ENCODE assay signal across 1 cellular context in the genomic region with DNA sequence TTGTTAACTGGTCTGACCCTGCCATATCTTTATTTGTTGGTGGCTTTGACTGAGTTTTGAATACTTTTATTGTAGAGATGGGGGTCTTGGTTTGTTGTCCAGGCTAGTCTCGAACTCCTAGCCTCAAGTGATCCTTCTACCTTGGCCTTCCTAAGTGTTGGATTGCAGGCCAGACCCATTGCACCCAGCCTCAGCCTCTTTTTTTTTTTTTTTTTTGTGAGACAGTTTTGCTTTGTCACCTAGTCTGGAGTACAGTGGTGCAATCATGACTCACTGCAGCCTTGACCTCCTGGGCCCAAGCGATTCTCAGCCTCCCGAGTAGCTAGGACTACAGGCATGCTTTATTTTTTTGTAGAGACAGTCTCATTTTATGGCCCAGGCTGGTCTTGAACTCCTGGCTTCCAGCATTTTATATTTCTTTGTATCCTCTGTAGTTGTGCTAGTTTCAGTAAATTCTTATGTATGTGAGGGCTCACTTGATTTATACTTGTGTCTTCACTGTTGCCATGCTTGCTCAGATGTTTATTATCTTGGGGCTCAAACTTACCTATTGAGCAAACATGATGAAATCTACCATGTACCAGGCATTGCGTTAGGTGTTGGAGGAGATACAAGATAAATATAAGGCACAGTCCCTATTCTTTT.
TF ChIP-seq lines count a peak whose summit lies in the region.

No MANE protein-coding gene starts in this region.

TF ChIP-seq in K562, 482 proteins besides CTCF, POLR2A, EP300 and RAD21 (continued from another document and continues in another):
- TF ChIP-seq, protein P1, sequence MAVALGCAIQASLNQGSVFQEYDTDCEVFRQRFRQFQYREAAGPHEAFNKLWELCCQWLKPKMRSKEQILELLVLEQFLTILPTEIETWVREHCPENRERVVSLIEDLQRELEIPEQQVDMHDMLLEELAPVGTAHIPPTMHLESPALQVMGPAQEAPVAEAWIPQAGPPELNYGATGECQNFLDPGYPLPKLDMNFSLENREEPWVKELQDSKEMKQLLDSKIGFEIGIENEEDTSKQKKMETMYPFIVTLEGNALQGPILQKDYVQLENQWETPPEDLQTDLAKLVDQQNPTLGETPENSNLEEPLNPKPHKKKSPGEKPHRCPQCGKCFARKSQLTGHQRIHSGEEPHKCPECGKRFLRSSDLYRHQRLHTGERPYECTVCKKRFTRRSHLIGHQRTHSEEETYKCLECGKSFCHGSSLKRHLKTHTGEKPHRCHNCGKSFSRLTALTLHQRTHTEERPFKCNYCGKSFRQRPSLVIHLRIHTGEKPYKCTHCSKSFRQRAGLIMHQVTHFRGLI (CRISPR knock-in tag; IDR thresholded peaks at IDR 0.05) = no peak
- TF ChIP-seq HMGN3 (IDR thresholded peaks at IDR 0.05; ENCODE audit: borderline replicate concordance, extremely low read depth, insufficient read length, low read depth, low read length) = no peak
- TF ChIP-seq, protein P2, sequence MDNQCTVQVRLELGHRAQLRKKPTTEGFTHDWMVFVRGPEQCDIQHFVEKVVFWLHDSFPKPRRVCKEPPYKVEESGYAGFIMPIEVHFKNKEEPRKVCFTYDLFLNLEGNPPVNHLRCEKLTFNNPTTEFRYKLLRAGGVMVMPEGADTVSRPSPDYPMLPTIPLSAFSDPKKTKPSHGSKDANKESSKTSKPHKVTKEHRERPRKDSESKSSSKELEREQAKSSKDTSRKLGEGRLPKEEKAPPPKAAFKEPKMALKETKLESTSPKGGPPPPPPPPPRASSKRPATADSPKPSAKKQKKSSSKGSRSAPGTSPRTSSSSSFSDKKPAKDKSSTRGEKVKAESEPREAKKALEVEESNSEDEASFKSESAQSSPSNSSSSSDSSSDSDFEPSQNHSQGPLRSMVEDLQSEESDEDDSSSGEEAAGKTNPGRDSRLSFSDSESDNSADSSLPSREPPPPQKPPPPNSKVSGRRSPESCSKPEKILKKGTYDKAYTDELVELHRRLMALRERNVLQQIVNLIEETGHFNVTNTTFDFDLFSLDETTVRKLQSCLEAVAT (IDR thresholded peaks at IDR 0.05) = no peak
- TF ChIP-seq L3MBTL2 (IDR thresholded peaks at IDR 0.05) = peak; percentile 64
- no peak for TF ChIP-seq BRD4 (IDR thresholded peaks at IDR 0.05)
- TF ChIP-seq, protein P3, sequence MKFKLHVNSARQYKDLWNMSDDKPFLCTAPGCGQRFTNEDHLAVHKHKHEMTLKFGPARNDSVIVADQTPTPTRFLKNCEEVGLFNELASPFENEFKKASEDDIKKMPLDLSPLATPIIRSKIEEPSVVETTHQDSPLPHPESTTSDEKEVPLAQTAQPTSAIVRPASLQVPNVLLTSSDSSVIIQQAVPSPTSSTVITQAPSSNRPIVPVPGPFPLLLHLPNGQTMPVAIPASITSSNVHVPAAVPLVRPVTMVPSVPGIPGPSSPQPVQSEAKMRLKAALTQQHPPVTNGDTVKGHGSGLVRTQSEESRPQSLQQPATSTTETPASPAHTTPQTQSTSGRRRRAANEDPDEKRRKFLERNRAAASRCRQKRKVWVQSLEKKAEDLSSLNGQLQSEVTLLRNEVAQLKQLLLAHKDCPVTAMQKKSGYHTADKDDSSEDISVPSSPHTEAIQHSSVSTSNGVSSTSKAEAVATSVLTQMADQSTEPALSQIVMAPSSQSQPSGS (CRISPR knock-in tag; IDR thresholded peaks at IDR 0.05) = no peak
- TF ChIP-seq POU5F1 (IDR thresholded peaks at IDR 0.05; ENCODE audit: borderline replicate concordance, low read depth, low read length, partially characterized antibody) = no peak
- no peak for TF ChIP-seq ZNF445 (CRISPR knock-in tag; IDR thresholded peaks at IDR 0.05; ENCODE audit: low read depth)
- no peak for TF ChIP-seq RFX5 (IDR thresholded peaks at IDR 0.05; ENCODE audit: low read depth, low read length)
- TF ChIP-seq, protein P4, sequence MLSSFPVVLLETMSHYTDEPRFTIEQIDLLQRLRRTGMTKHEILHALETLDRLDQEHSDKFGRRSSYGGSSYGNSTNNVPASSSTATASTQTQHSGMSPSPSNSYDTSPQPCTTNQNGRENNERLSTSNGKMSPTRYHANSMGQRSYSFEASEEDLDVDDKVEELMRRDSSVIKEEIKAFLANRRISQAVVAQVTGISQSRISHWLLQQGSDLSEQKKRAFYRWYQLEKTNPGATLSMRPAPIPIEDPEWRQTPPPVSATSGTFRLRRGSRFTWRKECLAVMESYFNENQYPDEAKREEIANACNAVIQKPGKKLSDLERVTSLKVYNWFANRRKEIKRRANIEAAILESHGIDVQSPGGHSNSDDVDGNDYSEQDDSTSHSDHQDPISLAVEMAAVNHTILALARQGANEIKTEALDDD (IDR thresholded peaks at IDR 0.05) = peak; percentile 81
- TF ChIP-seq ARID1B (IDR thresholded peaks at IDR 0.05) = peak; percentile 94
- TF ChIP-seq, protein P5, sequence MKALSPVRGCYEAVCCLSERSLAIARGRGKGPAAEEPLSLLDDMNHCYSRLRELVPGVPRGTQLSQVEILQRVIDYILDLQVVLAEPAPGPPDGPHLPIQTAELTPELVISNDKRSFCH (CRISPR knock-in tag; IDR thresholded peaks at IDR 0.05) = no peak
- TF ChIP-seq, protein P5 (tag; IDR thresholded peaks at IDR 0.05) = 0 out of 2 replicates have a peak, but pooled peaks have one; percentile 35
- no peak for TF ChIP-seq ATF1 (CRISPR knock-in tag; IDR thresholded peaks at IDR 0.05)
- peak; percentile 47 for TF ChIP-seq ATF1 (tag; IDR thresholded peaks at IDR 0.05)
- peak; percentile 39 to 48; a peak in 1 of 4 replicates for TF ChIP-seq FOXK2 (conservative IDR thresholded peaks at IDR 0.05 in 1 of 2, IDR thresholded peaks at IDR 0.05 in 1 of 2; ENCODE audit: low read depth in 2 of 2)
- TF ChIP-seq RBBP5 (IDR thresholded peaks at IDR 0.05; ENCODE audit: borderline replicate concordance, insufficient read depth, low read length, poor library complexity, severe bottlenecking) = no peak
- TF ChIP-seq FOXK1 (CRISPR knock-in tag; IDR thresholded peaks at IDR 0.05; ENCODE audit: borderline replicate concordance) = no peak
- TF ChIP-seq ZNF274 (IDR thresholded peaks at IDR 0.05; ENCODE audit: borderline replicate concordance, low read depth, low read length) = no peak
- no peak for TF ChIP-seq SRSF9 (IDR thresholded peaks at IDR 0.05; ENCODE audit: borderline replicate concordance, low read depth, low read length)
- peak; percentile 97 for TF ChIP-seq ZNF316 (IDR thresholded peaks at IDR 0.05)
- TF ChIP-seq, protein P6, sequence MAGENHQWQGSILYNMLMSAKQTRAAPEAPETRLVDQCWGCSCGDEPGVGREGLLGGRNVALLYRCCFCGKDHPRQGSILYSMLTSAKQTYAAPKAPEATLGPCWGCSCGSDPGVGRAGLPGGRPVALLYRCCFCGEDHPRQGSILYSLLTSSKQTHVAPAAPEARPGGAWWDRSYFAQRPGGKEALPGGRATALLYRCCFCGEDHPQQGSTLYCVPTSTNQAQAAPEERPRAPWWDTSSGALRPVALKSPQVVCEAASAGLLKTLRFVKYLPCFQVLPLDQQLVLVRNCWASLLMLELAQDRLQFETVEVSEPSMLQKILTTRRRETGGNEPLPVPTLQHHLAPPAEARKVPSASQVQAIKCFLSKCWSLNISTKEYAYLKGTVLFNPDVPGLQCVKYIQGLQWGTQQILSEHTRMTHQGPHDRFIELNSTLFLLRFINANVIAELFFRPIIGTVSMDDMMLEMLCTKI (IDR thresholded peaks at IDR 0.05; ENCODE audit: partially characterized antibody) = no peak
- peak; percentile 99 for TF ChIP-seq JUND (IDR thresholded peaks at IDR 0.05; ENCODE audit: borderline replicate concordance, low read depth, low read length)
- peak; percentile 98 for TF ChIP-seq JUND (tag; IDR thresholded peaks at IDR 0.05; ENCODE audit: borderline replicate concordance, low read depth, low read length)
- TF ChIP-seq, protein P7, sequence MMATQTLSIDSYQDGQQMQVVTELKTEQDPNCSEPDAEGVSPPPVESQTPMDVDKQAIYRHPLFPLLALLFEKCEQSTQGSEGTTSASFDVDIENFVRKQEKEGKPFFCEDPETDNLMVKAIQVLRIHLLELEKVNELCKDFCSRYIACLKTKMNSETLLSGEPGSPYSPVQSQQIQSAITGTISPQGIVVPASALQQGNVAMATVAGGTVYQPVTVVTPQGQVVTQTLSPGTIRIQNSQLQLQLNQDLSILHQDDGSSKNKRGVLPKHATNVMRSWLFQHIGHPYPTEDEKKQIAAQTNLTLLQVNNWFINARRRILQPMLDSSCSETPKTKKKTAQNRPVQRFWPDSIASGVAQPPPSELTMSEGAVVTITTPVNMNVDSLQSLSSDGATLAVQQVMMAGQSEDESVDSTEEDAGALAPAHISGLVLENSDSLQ (IDR thresholded peaks at IDR 0.05) = peak; percentile 23; the same call in 1 of the 2 replicates
- 0 out of 2 replicates have a peak, but pooled peaks have one; percentile 46 for TF ChIP-seq STAT5A (IDR thresholded peaks at IDR 0.05; ENCODE audit: borderline replicate concordance, low read length)
- TF ChIP-seq ZNF12 (CRISPR knock-in tag; IDR thresholded peaks at IDR 0.05) = no peak
- TF ChIP-seq NR2C1 (IDR thresholded peaks at IDR 0.05) = peak; percentile 67; the same call in 1 of the 2 replicates
- TF ChIP-seq NR2C1 (tag; IDR thresholded peaks at IDR 0.05) = peak; percentile 77
- TF ChIP-seq ZNF133 (CRISPR knock-in tag; IDR thresholded peaks at IDR 0.05) = no peak
- no peak for TF ChIP-seq GTF2A2 (tag; IDR thresholded peaks at IDR 0.05)
- TF ChIP-seq, protein P8, sequence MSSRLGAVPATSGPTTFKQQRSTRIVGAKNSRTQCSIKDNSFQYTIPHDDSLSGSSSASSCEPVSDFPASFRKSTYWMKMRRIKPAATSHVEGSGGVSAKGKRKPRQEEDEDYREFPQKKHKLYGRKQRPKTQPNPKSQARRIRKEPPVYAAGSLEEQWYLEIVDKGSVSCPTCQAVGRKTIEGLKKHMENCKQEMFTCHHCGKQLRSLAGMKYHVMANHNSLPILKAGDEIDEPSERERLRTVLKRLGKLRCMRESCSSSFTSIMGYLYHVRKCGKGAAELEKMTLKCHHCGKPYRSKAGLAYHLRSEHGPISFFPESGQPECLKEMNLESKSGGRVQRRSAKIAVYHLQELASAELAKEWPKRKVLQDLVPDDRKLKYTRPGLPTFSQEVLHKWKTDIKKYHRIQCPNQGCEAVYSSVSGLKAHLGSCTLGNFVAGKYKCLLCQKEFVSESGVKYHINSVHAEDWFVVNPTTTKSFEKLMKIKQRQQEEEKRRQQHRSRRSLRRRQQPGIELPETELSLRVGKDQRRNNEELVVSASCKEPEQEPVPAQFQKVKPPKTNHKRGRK (tag; IDR thresholded peaks at IDR 0.05) = no peak
- no peak for TF ChIP-seq ZNF77 (CRISPR knock-in tag; IDR thresholded peaks at IDR 0.05)
- peak; percentile 89 for TF ChIP-seq SMAD4 (CRISPR knock-in tag; conservative IDR thresholded peaks at IDR 0.05)
- no peak for TF ChIP-seq ZNF507 (tag; conservative IDR thresholded peaks at IDR 0.05)
- TF ChIP-seq ZKSCAN8 (CRISPR knock-in tag; IDR thresholded peaks at IDR 0.05) = no peak
- no peak for TF ChIP-seq PHB2 (IDR thresholded peaks at IDR 0.05; ENCODE audit: low read depth)
- TF ChIP-seq NR4A1 (CRISPR knock-in tag; IDR thresholded peaks at IDR 0.05) = no peak
- no peak for TF ChIP-seq NR4A1 (tag; IDR thresholded peaks at IDR 0.05)
- TF ChIP-seq ZNF282 (CRISPR knock-in tag; IDR thresholded peaks at IDR 0.05) = no peak
- TF ChIP-seq FUS (optimal IDR thresholded peaks at IDR 0.05; ENCODE audit: low read depth, low read length) = no peak
- TF ChIP-seq MTA3 (IDR thresholded peaks at IDR 0.05; ENCODE audit: borderline replicate concordance) = peak; percentile 51; the same call in 1 of the 2 replicates
- TF ChIP-seq, protein P9, sequence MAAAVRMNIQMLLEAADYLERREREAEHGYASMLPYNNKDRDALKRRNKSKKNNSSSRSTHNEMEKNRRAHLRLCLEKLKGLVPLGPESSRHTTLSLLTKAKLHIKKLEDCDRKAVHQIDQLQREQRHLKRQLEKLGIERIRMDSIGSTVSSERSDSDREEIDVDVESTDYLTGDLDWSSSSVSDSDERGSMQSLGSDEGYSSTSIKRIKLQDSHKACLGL (CRISPR knock-in tag; IDR thresholded peaks at IDR 0.05; ENCODE audit: borderline replicate concordance, poor library complexity, severe bottlenecking) = no peak
- no peak for TF ChIP-seq ZNF586 (CRISPR knock-in tag; conservative IDR thresholded peaks at IDR 0.05)
- no peak for TF ChIP-seq ZNF830 (CRISPR knock-in tag; IDR thresholded peaks at IDR 0.05)
- TF ChIP-seq, protein P10, sequence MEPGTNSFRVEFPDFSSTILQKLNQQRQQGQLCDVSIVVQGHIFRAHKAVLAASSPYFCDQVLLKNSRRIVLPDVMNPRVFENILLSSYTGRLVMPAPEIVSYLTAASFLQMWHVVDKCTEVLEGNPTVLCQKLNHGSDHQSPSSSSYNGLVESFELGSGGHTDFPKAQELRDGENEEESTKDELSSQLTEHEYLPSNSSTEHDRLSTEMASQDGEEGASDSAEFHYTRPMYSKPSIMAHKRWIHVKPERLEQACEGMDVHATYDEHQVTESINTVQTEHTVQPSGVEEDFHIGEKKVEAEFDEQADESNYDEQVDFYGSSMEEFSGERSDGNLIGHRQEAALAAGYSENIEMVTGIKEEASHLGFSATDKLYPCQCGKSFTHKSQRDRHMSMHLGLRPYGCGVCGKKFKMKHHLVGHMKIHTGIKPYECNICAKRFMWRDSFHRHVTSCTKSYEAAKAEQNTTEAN (CRISPR knock-in tag; IDR thresholded peaks at IDR 0.05) = no peak
- no peak for TF ChIP-seq GATAD2B (IDR thresholded peaks at IDR 0.05; ENCODE audit: borderline replicate concordance)
- peak; percentile 47; the same call in 1 of the 2 replicates for TF ChIP-seq ZNF644 (tag; IDR thresholded peaks at IDR 0.05; ENCODE audit: low read depth)
- TF ChIP-seq PCBP2 (IDR thresholded peaks at IDR 0.05; ENCODE audit: low read depth, low read length, poor library complexity, severe bottlenecking) = no peak
- TF ChIP-seq MAFF (IDR thresholded peaks at IDR 0.05; ENCODE audit: low read length) = peak; percentile 89
- no peak for TF ChIP-seq COPS2 (conservative IDR thresholded peaks at IDR 0.05)
- no peak for TF ChIP-seq TCF7 (IDR thresholded peaks at IDR 0.05; ENCODE audit: borderline replicate concordance)
- TF ChIP-seq HIVEP1 (CRISPR knock-in tag; IDR thresholded peaks at IDR 0.05) = no peak
- no peak for TF ChIP-seq ZSCAN29 (IDR thresholded peaks at IDR 0.05)
- TF ChIP-seq BHLHE40 (IDR thresholded peaks at IDR 0.05; ENCODE audit: low read length) = no peak
